Comparison of ENCODE assay signal across 7 cellular contexts in the genomic region with DNA sequence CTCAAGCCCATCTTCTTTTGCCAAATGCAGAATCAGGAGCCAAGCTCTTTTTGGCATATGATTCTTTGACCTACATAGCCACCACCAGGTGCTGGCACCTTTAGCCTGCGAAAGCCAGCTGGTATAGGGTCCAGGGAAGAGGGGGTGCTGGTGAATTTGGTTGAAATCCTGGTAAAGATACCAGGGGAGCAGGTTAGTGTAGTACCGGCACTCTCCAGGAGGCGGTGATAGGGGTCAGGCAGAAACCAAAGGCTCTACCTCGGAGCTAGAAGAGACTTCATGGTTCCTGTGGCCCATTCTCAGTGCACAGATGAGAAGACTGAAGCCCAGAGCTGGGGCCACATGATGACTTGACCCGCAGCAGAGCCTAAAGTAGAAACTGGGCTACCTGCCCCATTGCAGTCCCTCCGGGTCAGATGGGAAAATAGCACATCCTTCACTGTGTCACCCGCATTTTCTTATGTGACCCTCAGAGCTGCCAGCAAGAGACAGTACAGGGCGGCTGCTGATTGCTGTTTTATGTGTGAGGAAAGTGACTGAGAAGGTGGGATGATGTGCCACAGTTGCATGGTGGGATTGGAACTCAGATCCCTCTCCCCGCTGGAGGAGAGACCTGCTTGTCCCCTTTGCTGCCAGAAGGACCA. TPM values are rescaled to one million over a fixed set of nuclear protein-coding genes. Genes with fewer than 3 reads are reported as not detected.
DNase-seq lines count a peak whose midpoint lies in the region; TF ChIP-seq lines count a peak whose summit lies in the region.

No MANE protein-coding gene starts in this region.

- 0 out of 2 replicates have a peak, but pooled peaks cover 2% of the 10 kb centered on the region for H3K79me2 ChIP-seq in MM.1S (ENCODE audit: low read length)

- H3K27me3 ChIP-seq in MM.1S (replicated peaks; ENCODE audit: insufficient read depth, low read length), result no peaks in the 10 kb centered on the region

- H3K9me2 ChIP-seq in MM.1S (replicated peaks; ENCODE audit: insufficient read depth, low read length), result no peaks in the 10 kb centered on the region

- H3K4me3 Mint-ChIP-seq in mesothelial cell of epicardium, result no peak overlapping the region

- H3K9me3 Mint-ChIP-seq in mesothelial cell of epicardium, result no peaks in the 10 kb centered on the region

- no peak overlapping the region for H3K9ac ChIP-seq in MM.1S (ENCODE audit: low read length)

- H4K20me1 ChIP-seq in MM.1S (ENCODE audit: insufficient read depth, low read length), result no peaks in the 10 kb centered on the region

- peaks cover 15% of the 10 kb centered on the region for H3K36me3 Mint-ChIP-seq in mesothelial cell of epicardium

- H3K4me1 ChIP-seq in MM.1S (ENCODE audit: low read length), result peaks cover 28% of the 10 kb centered on the region

- no peaks in the 10 kb centered on the region for H3K9me3 ChIP-seq in MM.1S (replicated peaks; ENCODE audit: insufficient read depth, low read length)

- H3K4me3 ChIP-seq in MM.1S (ENCODE audit: low read length) (no peak overlapping the region), choroid plexus epithelial cell (ENCODE audit: low read depth, low read length) (no peak overlapping the region)

- H3K27me3 Mint-ChIP-seq in mesothelial cell of epicardium (ENCODE audit: low read depth), result no peaks in the 10 kb centered on the region

- H3K27ac ChIP-seq in MM.1S (ENCODE audit: low read length), result no peak overlapping the region

- no peaks in the 10 kb centered on the region for H3K4me1 Mint-ChIP-seq in mesothelial cell of epicardium

- H2AFZ ChIP-seq in MM.1S (ENCODE audit: low read length), result no peak overlapping the region

- no peak overlapping the region for H3K4me2 ChIP-seq in MM.1S (ENCODE audit: low read depth, low read length)

- no peak overlapping the region for H3K27ac Mint-ChIP-seq in mesothelial cell of epicardium

- H3K36me3 ChIP-seq in MM.1S (replicated peaks; ENCODE audit: insufficient read depth, low read length), result no peaks in the 10 kb centered on the region; the same call in 1 of the 2 replicates

- TF ChIP-seq CTCF in GM12873 (IDR thresholded peaks at IDR 0.05; ENCODE audit: insufficient read depth, low read depth, low read length, missing control alignments) (peak; percentile 98), MM.1S (IDR thresholded peaks at IDR 0.05; ENCODE audit: low read length) (peak; percentile 98), choroid plexus epithelial cell (conservative IDR thresholded peaks at IDR 0.05; ENCODE audit: low read depth, low read length) (peak; percentile 84), mesothelial cell of epicardium (IDR thresholded peaks at IDR 0.05; ENCODE audit: unreplicated experiment) (peak; percentile 86)

- DNase-seq in MM.1S (peak; percentile 77), choroid plexus epithelial cell (ENCODE audit: low read depth) (peak; percentile 62), mesothelial cell of epicardium (ENCODE audit: low spot score in 2 of 2, unreplicated experiment in 2 of 2) (peak in 1 of 2 experiments; percentile 71), MV-4-11 (lab: John Stamatoyannopoulos, UW) (no peak)
- DNase-seq in activated CD4-positive, alpha-beta T cell treated with anti-CD3 and anti-CD28 coated beads for 4 hours, result peak; percentile 77 to 89
- DNase-seq in stimulated activated naive CD4-positive, alpha-beta T cell treated with Interleukin-2 at 50 U/mL for 16 hours (lab: John Stamatoyannopoulos, UW), result peak; percentile 71

- peaks cover 20% of the 10 kb centered on the region for H3F3A ChIP-seq in MM.1S (ENCODE audit: insufficient read depth, low read length)

RNA-seq across cellular contexts. Expression of gene IL19, which starts 36.0 kb away (rescaled TPM):
- total RNA-seq in mesothelial cell of epicardium, result not detected in 3 replicates

RNA-seq across cellular contexts. Expression of gene IL10, which starts 37.7 kb away (rescaled TPM):
- total RNA-seq in mesothelial cell of epicardium, result not detected in 3 replicates

RNA-seq across cellular contexts. Expression of gene MAPKAPK2, which starts 49.9 kb away (rescaled TPM):
- 59.0 to 60.2 TPM (median 59.1 TPM) in 3 replicates for total RNA-seq in mesothelial cell of epicardium
